In the genomic region with DNA sequence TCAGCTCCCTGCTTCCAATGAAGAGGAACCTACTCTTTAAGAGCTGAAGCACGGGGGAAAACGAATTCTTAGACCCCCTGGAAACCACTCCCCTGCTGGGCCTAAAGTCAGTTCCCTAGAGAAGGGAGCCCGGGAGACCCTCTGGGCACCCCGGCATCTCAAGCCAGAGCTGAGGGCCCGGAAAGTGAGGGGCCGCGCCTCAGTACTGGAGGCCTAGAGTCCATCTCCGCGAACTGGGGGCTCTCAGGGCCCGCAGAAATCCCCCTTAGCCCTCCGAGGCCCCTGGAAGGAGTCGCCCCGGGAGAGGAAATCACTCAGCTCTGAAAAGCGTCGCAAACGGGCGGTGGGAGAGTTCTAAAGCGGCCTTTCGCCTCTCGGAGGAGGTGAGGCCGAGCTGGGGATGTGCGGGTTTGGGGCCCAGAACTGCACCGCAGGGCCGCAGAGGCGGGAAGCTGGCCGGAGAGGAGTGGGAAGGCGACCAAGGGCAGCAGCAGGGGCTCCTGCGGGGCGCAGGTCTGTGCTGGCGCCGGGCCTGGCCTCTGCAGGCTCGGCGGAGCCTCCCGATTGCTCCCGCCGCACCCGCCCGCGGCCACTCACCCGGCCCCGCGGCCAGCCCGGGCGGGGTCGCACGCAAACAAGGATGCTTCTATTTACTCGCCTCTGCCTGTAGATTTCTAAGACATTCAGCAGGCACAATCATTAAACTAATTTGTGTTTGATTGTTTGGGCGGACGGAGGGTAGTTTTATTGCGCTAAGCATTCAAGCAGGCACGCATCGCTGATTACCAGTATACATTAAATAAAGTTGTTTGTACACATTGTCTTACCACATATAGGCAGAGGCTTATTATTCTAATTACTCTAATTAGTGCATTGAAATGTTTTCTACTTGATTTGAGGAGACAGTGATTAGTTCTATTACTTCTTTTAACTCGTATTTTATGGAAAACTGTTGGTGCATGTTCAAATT, we compare ENCODE assay signal across 14 cellular contexts. TPM values are rescaled to one million over a fixed set of nuclear protein-coding genes. Genes with fewer than 3 reads are reported as not detected.
DNase-seq lines count a peak whose midpoint lies in the region; ATAC-seq and TF ChIP-seq lines count a peak whose summit lies in the region.
"Had no signal": no experiment of that assay in that cellular context is flagged by ENCODE, and none has a peak within 500 bp of the region (broad histone marks: within the 10 kb centered on the region; RNA-seq: fewer than 3 reads in every experiment).

No MANE protein-coding gene starts in this region.

- H3K27me3 ChIP-seq in spleen (replicated peaks in 1 of 7) = peaks cover 16 to 100% (median 100%) of the 10 kb centered on the region in 7 donors

- TF ChIP-seq POLR2A in spleen (IDR thresholded peaks at IDR 0.05) = no peak

- no peaks in the 10 kb centered on the region for H3K36me3 Mint-ChIP-seq in activated CD4-positive, alpha-beta T cell treated with anti-CD3 and anti-CD28 coated beads for 36 hours (ENCODE audit: low read depth)
- peaks cover 0 to 3% (median 0%) of the 10 kb centered on the region in 3 donors for H3K36me3 Mint-ChIP-seq in immature natural killer cell

- no peaks in the 10 kb centered on the region for H3K36me3 ChIP-seq in spleen

- no peaks in the 10 kb centered on the region for H3K9me3 ChIP-seq in spleen

- peaks cover 65% of the 10 kb centered on the region for H3K27me3 Mint-ChIP-seq in activated CD4-positive, alpha-beta T cell treated with anti-CD3 and anti-CD28 coated beads for 36 hours
- peaks cover 37 to 61% (median 46%) of the 10 kb centered on the region in 3 donors for H3K27me3 Mint-ChIP-seq in immature natural killer cell (ENCODE audit: low read depth in 3 of 3)

- intact Hi-C loops in activated CD4-positive, alpha-beta T cell treated with anti-CD3 and anti-CD28 coated beads for 36 hours (cut with DNase I, micrococcal nuclease) = loop anchor here (2.0 to 10.0 kb wide), 2 partner anchors 13 to 1649 kb away; no protein-coding TSS in a partner anchor
- intact Hi-C loops in spleen (cut with DNase I; ENCODE audit: low total_unique reads) = no loop called here

- H3K27ac Mint-ChIP-seq in activated CD4-positive, alpha-beta T cell treated with anti-CD3 and anti-CD28 coated beads for 36 hours = no peak overlapping the region
- H3K27ac Mint-ChIP-seq in immature natural killer cell = no peak overlapping the region

- H3K9me3 Mint-ChIP-seq in activated CD4-positive, alpha-beta T cell treated with anti-CD3 and anti-CD28 coated beads for 36 hours (ENCODE audit: low read depth) = no peaks in the 10 kb centered on the region
- H3K9me3 Mint-ChIP-seq in immature natural killer cell = peaks cover 0 to 7% (median 0%) of the 10 kb centered on the region in 6 donors

- 6 to 12% (median 8%) methylated on average over 29 to 53 of the region's 53 CpGs for WGBS in spleen, 5 donors

- no peak for TF ChIP-seq CTCF in spleen (IDR thresholded peaks at IDR 0.05 in 8 of 11, conservative IDR thresholded peaks at IDR 0.05 in 3 of 11)

- H3K4me1 Mint-ChIP-seq in activated CD4-positive, alpha-beta T cell treated with anti-CD3 and anti-CD28 coated beads for 36 hours = peaks cover 21% of the 10 kb centered on the region
- H3K4me1 Mint-ChIP-seq in immature natural killer cell = peaks cover 18 to 20% of the 10 kb centered on the region in 2 donors

- no peak overlapping the region for H3K4me3 Mint-ChIP-seq in activated CD4-positive, alpha-beta T cell treated with anti-CD3 and anti-CD28 coated beads for 36 hours
- no peak overlapping the region for H3K4me3 Mint-ChIP-seq in immature natural killer cell

- peak overlapping the region; percentile 78 for H3K27ac ChIP-seq in angular gyrus (ENCODE audit: low read depth, low read length)
- no peak overlapping the region for H3K27ac ChIP-seq in spleen

- DNase-seq in activated CD4-positive, alpha-beta T cell treated with anti-CD3 and anti-CD28 coated beads for 36 hours = peak; percentile 10
- DNase-seq in activated CD4-positive, alpha-beta T cell treated with anti-CD3 and anti-CD28 coated beads, Interleukin-2, amount 50 U/mL, for 4 hours = no peak
- DNase-seq in iPS-NIHi11 (ENCODE audit: low spot score) (peak; percentile 45), spleen (peak; percentile 62), mucosa of gallbladder (ENCODE audit: low spot score) (no peak), immature natural killer cell (no peak)
- DNase-seq: activated CD4-positive, alpha-beta T cell treated with anti-CD3 and anti-CD28 coated beads, Interleukin-2, amount 50 U/mL, for 1 hour; activated gamma-delta T cell treated with Interleukin-2 at 50 U/mL for 16 hours; central memory CD4-positive, alpha-beta T cell; DMS79; KG1; NCI-H2081 had no signal

- H3K4me1 ChIP-seq in spleen = peaks cover 15 to 54% (median 43%) of the 10 kb centered on the region in 6 donors

- CTCF ChIA-PET in activated CD4-positive, alpha-beta T cell treated with anti-CD3 and anti-CD28 coated beads for 36 hours (lab: Charles Lee) = interaction anchor here (0.7 to 0.9 kb wide), 2 partner anchors 13 to 276 kb away, joined by 3 read pairs; no protein-coding TSS in a partner anchor

- POLR2A ChIA-PET in activated CD4-positive, alpha-beta T cell treated with anti-CD3 and anti-CD28 coated beads for 36 hours (lab: Charles Lee) = no interaction called here

- H3K4me3 ChIP-seq in spleen = peak overlapping the region in 1 of 8 donors; percentile 30

- no peak for ATAC-seq in activated CD4-positive, alpha-beta T cell treated with anti-CD3 and anti-CD28 coated beads for 36 hours
- ATAC-seq in SK-N-SH treated with all-trans-retinoic acid at 6 μM for 48 hours = no peak

TF ChIP-seq in SK-N-SH treated with all-trans-retinoic acid at 6 μM for 48 hours, 23 proteins besides CTCF, POLR2A, EP300 and RAD21:
- no peak for TF ChIP-seq ZNF70 (CRISPR knock-in tag; IDR thresholded peaks at IDR 0.05)
- TF ChIP-seq ISL1 (CRISPR knock-in tag; IDR thresholded peaks at IDR 0.05) = no peak
- TF ChIP-seq ZFP3 (CRISPR knock-in tag; IDR thresholded peaks at IDR 0.05) = no peak
- TF ChIP-seq OSR1 (CRISPR knock-in tag; IDR thresholded peaks at IDR 0.05) = no peak
- no peak for TF ChIP-seq CSDC2 (CRISPR knock-in tag; IDR thresholded peaks at IDR 0.05)
TF ChIP-seq in SK-N-SH treated with all-trans-retinoic acid at 6 μM for 48 hours: peak in this region for 0.

RNA-seq across cellular contexts. Expression of a gene that starts 9.2 kb away (rescaled TPM):
- not detected for total RNA-seq in activated CD4-positive, alpha-beta T cell treated with anti-CD3 and anti-CD28 coated beads for 36 hours
- not detected for total RNA-seq in spleen
- polyA plus RNA-seq in spleen = under 1 TPM in 1 of 3 donors, not detected in 2; 0.06 TPM
- total RNA-seq in mucosa of gallbladder = not detected
- polyA plus RNA-seq in immature natural killer cell = not detected

Comparison
In these comparisons a context has a peak if more than half of its experiments do, and no peak if none do; other contexts are left out.
1. DNase-seq: peak in activated CD4-positive, alpha-beta T cell treated with anti-CD3 and anti-CD28 coated beads for 36 hours (single experiment), iPS-NIHi11 (single experiment) and spleen (single experiment); none in activated CD4-positive, alpha-beta T cell treated with anti-CD3 and anti-CD28 coated beads, Interleukin-2, amount 50 U/mL, for 4 hours (0 of 2), mucosa of gallbladder (single experiment) and immature natural killer cell (0 of 3).